Comparison of ENCODE assay signal across 9 cellular contexts in the genomic region with DNA sequence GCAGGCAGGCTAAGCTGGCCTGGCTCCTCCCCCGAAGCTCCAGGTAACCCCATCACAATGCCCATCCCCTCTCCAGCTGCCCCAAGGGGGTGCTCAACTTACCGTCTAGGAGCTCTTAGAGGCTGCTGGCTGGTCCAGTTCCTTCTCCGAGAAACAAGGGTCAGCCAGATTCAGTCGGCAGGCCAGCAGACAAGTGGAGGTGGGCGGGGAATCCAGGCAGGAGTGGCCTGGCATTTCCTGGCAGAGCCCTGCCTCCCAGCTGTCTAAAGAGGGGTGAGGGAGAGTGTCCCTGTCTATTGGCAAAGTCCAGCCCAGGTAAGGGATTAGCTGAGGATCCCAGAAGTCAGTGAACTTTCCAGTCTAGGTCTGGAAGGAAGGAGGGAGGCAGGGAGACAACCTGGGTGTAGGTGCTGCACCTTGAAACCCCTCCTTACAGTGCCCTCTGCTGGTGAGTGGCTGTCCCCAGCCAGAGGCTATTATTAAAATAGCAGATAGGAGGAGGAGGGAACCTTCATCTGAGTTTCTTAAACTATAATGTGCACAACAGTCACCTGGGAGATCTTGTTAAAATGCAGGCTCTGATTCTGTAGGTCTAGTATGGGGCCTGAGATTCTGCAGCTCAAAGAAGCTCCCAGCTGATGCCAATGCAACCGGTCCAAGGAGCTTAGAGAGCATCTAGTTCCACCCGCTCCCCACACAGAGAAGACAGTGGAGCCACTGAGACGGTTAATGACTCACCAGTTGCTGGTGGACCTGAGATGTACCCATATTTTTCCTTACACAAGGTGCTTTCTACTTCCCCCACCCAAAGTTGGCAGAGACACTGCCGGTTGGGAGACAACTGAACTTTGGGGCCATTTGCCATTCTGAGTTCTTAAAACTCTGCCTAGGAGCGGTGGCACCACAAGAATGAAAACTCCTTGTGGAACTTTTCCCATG.
A peak's percentile ranks its signal among the peaks of the same experiment; 100 is the strongest.
DNase-seq lines count a peak whose midpoint lies in the region; ATAC-seq lines count a peak whose summit lies in the region.
"Had no signal": no experiment of that assay in that cellular context is flagged by ENCODE, and none has a peak within 500 bp of the region (broad histone marks: within the 10 kb centered on the region; RNA-seq: fewer than 3 reads in every experiment).

A gene with protein sequence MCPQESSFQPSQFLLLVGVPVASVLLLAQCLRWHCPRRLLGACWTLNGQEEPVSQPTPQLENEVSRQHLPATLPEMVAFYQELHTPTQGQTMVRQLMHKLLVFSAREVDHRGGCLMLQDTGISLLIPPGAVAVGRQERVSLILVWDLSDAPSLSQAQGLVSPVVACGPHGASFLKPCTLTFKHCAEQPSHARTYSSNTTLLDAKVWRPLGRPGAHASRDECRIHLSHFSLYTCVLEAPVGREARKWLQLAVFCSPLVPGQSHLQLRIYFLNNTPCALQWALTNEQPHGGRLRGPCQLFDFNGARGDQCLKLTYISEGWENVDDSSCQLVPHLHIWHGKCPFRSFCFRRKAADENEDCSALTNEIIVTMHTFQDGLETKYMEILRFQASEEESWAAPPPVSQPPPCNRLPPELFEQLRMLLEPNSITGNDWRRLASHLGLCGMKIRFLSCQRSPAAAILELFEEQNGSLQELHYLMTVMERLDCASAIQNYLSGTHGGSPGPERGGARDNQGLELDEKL (minus strand): TSS at position 162 of the 939 bp plus-strand sequence. CDS start 4,147 bp downstream, outside the sequence.

- H3K36me3 ChIP-seq in muscle layer of duodenum (ENCODE audit: control insufficient read depth in 1 of 2, insufficient read depth in 2 of 2, low read length in 2 of 2): no peaks in the 10 kb centered on the region

- H3K27ac Mint-ChIP-seq in effector memory CD8-positive, alpha-beta T cell: no peak within 1 kb of the TSS
- H3K27ac Mint-ChIP-seq: dendritic cell treated with granulocyte-macrophage colony-stimulating factor and Interleukin-4, amounts not matched to agents 40 ng/mL and 50 ng/mL, for 4 days had no signal

- DNase-seq in NOMO-1 (lab: John Stamatoyannopoulos, UW; ENCODE audit: unreplicated experiment in 2 of 2): peak; percentile 2 to 7
- DNase-seq in NOMO-1 treated with dmso at 0.1 percent for 144 hours (lab: John Stamatoyannopoulos, UW; ENCODE audit: unreplicated experiment): no peak
- peak; percentile 76 for DNase-seq in NCI-H146 (lab: John Stamatoyannopoulos, UW)
- peak; percentile 54 for DNase-seq in activated CD4-positive, alpha-beta T cell treated with anti-CD3 and anti-CD28 coated beads, Interleukin-2, amount 50 U/mL, for 1 hour
- DNase-seq in effector memory CD8-positive, alpha-beta T cell: peak; percentile 33 to 45 (median 41)
- no peak for DNase-seq in NCI-H2227 treated with DMSO at 0.1 percent for 48 hours (lab: John Stamatoyannopoulos, UW)

- peak within 1 kb of the TSS; percentile 79 for H3K27ac ChIP-seq in muscle layer of duodenum (ENCODE audit: low read length)

- peaks cover 0 to 4% of the 10 kb centered on the region in 2 donors for H3K4me1 Mint-ChIP-seq in effector memory CD8-positive, alpha-beta T cell (ENCODE audit: low read depth in 2 of 2)

- H3K36me3 Mint-ChIP-seq in effector memory CD8-positive, alpha-beta T cell (ENCODE audit: insufficient read depth): no peaks in the 10 kb centered on the region

- no peaks in the 10 kb centered on the region for H3K9me3 ChIP-seq in muscle layer of duodenum (ENCODE audit: control insufficient read depth in 1 of 2, low read length in 2 of 2)

- H3K27me3 Mint-ChIP-seq in effector memory CD8-positive, alpha-beta T cell: no peaks in the 10 kb centered on the region

- no peak within 1 kb of the TSS for H3K4me3 Mint-ChIP-seq in effector memory CD8-positive, alpha-beta T cell
- H3K4me3 Mint-ChIP-seq: dendritic cell treated with granulocyte-macrophage colony-stimulating factor and Interleukin-4, amounts not matched to agents 40 ng/mL and 50 ng/mL, for 4 days had no signal

- peak within 1 kb of the TSS in 1 of 2 donors; percentile 62 for H3K4me3 ChIP-seq in muscle layer of duodenum (ENCODE audit: low read depth in 1 of 2, low read length in 2 of 2)

- no peaks in the 10 kb centered on the region for H3K27me3 ChIP-seq in muscle layer of duodenum (ENCODE audit: low read depth, low read length)

- ATAC-seq in effector memory CD8-positive, alpha-beta T cell (replicated peaks): peak; percentile 54
- no peak for ATAC-seq in GM18520 (IDR thresholded peaks at IDR 0.05; ENCODE audit: unreplicated experiment)

- H3K9me3 Mint-ChIP-seq in effector memory CD8-positive, alpha-beta T cell: no peaks in the 10 kb centered on the region
- H3K9me3 Mint-ChIP-seq: dendritic cell treated with granulocyte-macrophage colony-stimulating factor and Interleukin-4, amounts not matched to agents 40 ng/mL and 50 ng/mL, for 4 days had no signal

- no peaks in the 10 kb centered on the region for H3K4me1 ChIP-seq in muscle layer of duodenum (ENCODE audit: control insufficient read depth in 1 of 2, insufficient read depth in 2 of 2, low read length in 2 of 2)

Comparison
In these comparisons a context has a peak if more than half of its experiments do, and no peak if none do; other contexts are left out.
1. DNase-seq: peak in NOMO-1 (2 of 2), NCI-H146 (single experiment), activated CD4-positive, alpha-beta T cell treated with anti-CD3 and anti-CD28 coated beads, Interleukin-2, amount 50 U/mL, for 1 hour (single experiment) and effector memory CD8-positive, alpha-beta T cell (3 of 3); none in NOMO-1 treated with dmso at 0.1 percent for 144 hours (single experiment) and NCI-H2227 treated with DMSO at 0.1 percent for 48 hours (single experiment).